ENCODE assay signal across 41 cellular contexts in genomic region chr11:117481885-117482284, GRCh38.
"Had no signal": no experiment of that assay in that cellular context is flagged by ENCODE, and none has a peak within 500 bp of the region (broad histone marks: within the 10 kb centered on the region; RNA-seq: fewer than 3 reads in every experiment).

No MANE protein-coding gene starts in this region.

- H3K4me3 Mint-ChIP-seq: activated naive CD4-positive, alpha-beta T cell treated with anti-CD3 and anti-CD28 coated beads for 36 hours; activated naive CD4-positive, alpha-beta T cell treated with anti-CD3 and anti-CD28 coated beads, Interleukin-2, amount 10 ng/mL, durations not matched to agents 7 days and 5 days; activated naive CD4-positive, alpha-beta T cell treated with anti-CD3 and anti-CD28 coated beads, Interleukin-2, amount 50 U/mL, for 24 hours; activated naive CD8-positive, alpha-beta T cell; activated naive CD8-positive, alpha-beta T cell treated with anti-CD3 and anti-CD28 coated beads for 36 hours; activated naive CD8-positive, alpha-beta T cell treated with anti-CD3 and anti-CD28 coated beads, Interleukin-2, amount 10 ng/mL, durations not matched to agents 7 days and 5 days; activated naive CD8-positive, alpha-beta T cell treated with anti-CD3 and anti-CD28 coated beads, Interleukin-2, amount 50 U/mL, for 24 hours; activated T-cell treated with anti-CD3 and anti-CD28 coated beads, Interleukin-2, amount 50 U/mL, for 24 hours; activated T-cell treated with anti-CD3 and anti-CD28 coated beads, Interleukin-2, amount 50 U/mL, for 4 hours; activated T-cell treated with anti-CD3 and anti-CD28 coated beads, Interleukin-2, amount 50 U/mL, for 72 hours; activated T-helper 1 cell treated with anti-CD3 and anti-CD28 coated beads, Interleukin-12 subunit alpha, Interleukin-12 subunit beta, Interleukin-2, Interleukin-4 antibody, amounts not matched to agents 30 ng/mL and 10 ng/mL and 1 ng/mL, durations not matched to agents 14 hours and 24 hours and 36 hours; activated T-helper 17 cell treated with anti-CD3 and anti-CD28 coated beads, Interleukin-2, amount 50 U/mL, for 72 hours; brain; central memory CD8-positive, alpha-beta T cell had no signal

- H3K27ac Mint-ChIP-seq: activated naive CD4-positive, alpha-beta T cell treated with anti-CD3 and anti-CD28 coated beads for 36 hours; activated naive CD4-positive, alpha-beta T cell treated with anti-CD3 and anti-CD28 coated beads, Interleukin-2, amount 10 ng/mL, durations not matched to agents 7 days and 5 days; activated naive CD4-positive, alpha-beta T cell treated with anti-CD3 and anti-CD28 coated beads, Interleukin-2, amount 50 U/mL, for 24 hours; activated naive CD4-positive, alpha-beta T cell treated with anti-CD3 and anti-CD28 coated beads, Interleukin-2, amount 50 U/mL, for 72 hours; activated naive CD8-positive, alpha-beta T cell; activated naive CD8-positive, alpha-beta T cell treated with anti-CD3 and anti-CD28 coated beads for 36 hours; activated naive CD8-positive, alpha-beta T cell treated with anti-CD3 and anti-CD28 coated beads, Interleukin-2, amount 10 ng/mL, durations not matched to agents 7 days and 5 days; activated naive CD8-positive, alpha-beta T cell treated with anti-CD3 and anti-CD28 coated beads, Interleukin-2, amount 50 U/mL, for 24 hours; activated T-cell treated with anti-CD3 and anti-CD28 coated beads, Interleukin-2, amount 50 U/mL, for 24 hours; activated T-cell treated with anti-CD3 and anti-CD28 coated beads, Interleukin-2, amount 50 U/mL, for 72 hours; activated T-helper 1 cell treated with anti-CD3 and anti-CD28 coated beads, Interleukin-12 subunit alpha, Interleukin-12 subunit beta, Interleukin-2, Interleukin-4 antibody, amounts not matched to agents 30 ng/mL and 10 ng/mL and 1 ng/mL, durations not matched to agents 14 hours and 24 hours and 36 hours; activated T-helper 17 cell treated with anti-CD3 and anti-CD28 coated beads, Interleukin-2, amount 50 U/mL, for 72 hours; activated T-helper 2 cell treated with anti-CD3 and anti-CD28 coated beads, Interferon-gamma antibody, Interleukin-2, Interleukin-4, amounts not matched to agents 10 μg/mL and 5 μg/mL and 100 μg/mL, durations not matched to agents 14 hours and 24 hours and 36 hours had no signal

- H3K4me1 Mint-ChIP-seq: activated naive CD4-positive, alpha-beta T cell treated with anti-CD3 and anti-CD28 coated beads, Interleukin-2, amount 10 ng/mL, durations not matched to agents 7 days and 5 days; activated naive CD4-positive, alpha-beta T cell treated with anti-CD3 and anti-CD28 coated beads, Interleukin-2, amount 50 U/mL, for 24 hours; activated naive CD8-positive, alpha-beta T cell treated with anti-CD3 and anti-CD28 coated beads for 36 hours; activated naive CD8-positive, alpha-beta T cell treated with anti-CD3 and anti-CD28 coated beads, Interleukin-2, amount 50 U/mL, for 24 hours; activated T-helper 17 cell treated with anti-CD3 and anti-CD28 coated beads, Interleukin-2, amount 50 U/mL, for 72 hours; central memory CD8-positive, alpha-beta T cell had no signal

- H3K9me3 Mint-ChIP-seq: activated naive CD4-positive, alpha-beta T cell treated with anti-CD3 and anti-CD28 coated beads for 36 hours; activated naive CD4-positive, alpha-beta T cell treated with anti-CD3 and anti-CD28 coated beads, Interleukin-2, amount 10 ng/mL, durations not matched to agents 7 days and 5 days; activated naive CD4-positive, alpha-beta T cell treated with anti-CD3 and anti-CD28 coated beads, Interleukin-2, amount 50 U/mL, for 24 hours; activated naive CD8-positive, alpha-beta T cell treated with anti-CD3 and anti-CD28 coated beads, Interleukin-2, amount 10 ng/mL, durations not matched to agents 7 days and 5 days; activated naive CD8-positive, alpha-beta T cell treated with anti-CD3 and anti-CD28 coated beads, Interleukin-2, amount 50 U/mL, for 24 hours; activated T-cell treated with anti-CD3 and anti-CD28 coated beads, Interleukin-2, amount 50 U/mL, for 24 hours; activated T-cell treated with anti-CD3 and anti-CD28 coated beads, Interleukin-2, amount 50 U/mL, for 4 hours; activated T-cell treated with anti-CD3 and anti-CD28 coated beads, Interleukin-2, amount 50 U/mL, for 72 hours; activated T-helper 1 cell treated with anti-CD3 and anti-CD28 coated beads, Interleukin-12 subunit alpha, Interleukin-12 subunit beta, Interleukin-2, Interleukin-4 antibody, amounts not matched to agents 30 ng/mL and 10 ng/mL and 1 ng/mL, durations not matched to agents 14 hours and 24 hours and 36 hours; activated T-helper 17 cell treated with anti-CD3 and anti-CD28 coated beads, Interleukin-2, amount 50 U/mL, for 72 hours; activated T-helper 2 cell treated with anti-CD3 and anti-CD28 coated beads, Interferon-gamma antibody, Interleukin-2, Interleukin-4, amounts not matched to agents 10 μg/mL and 5 μg/mL and 100 μg/mL, durations not matched to agents 14 hours and 24 hours and 36 hours; central memory CD8-positive, alpha-beta T cell had no signal

- H3K27me3 Mint-ChIP-seq: activated naive CD8-positive, alpha-beta T cell treated with anti-CD3 and anti-CD28 coated beads for 36 hours; activated naive CD8-positive, alpha-beta T cell treated with anti-CD3 and anti-CD28 coated beads, Interleukin-2, amount 10 ng/mL, durations not matched to agents 7 days and 5 days; activated T-cell treated with anti-CD3 and anti-CD28 coated beads, Interleukin-2, amount 50 U/mL, for 24 hours; brain had no signal

- FAIRE-seq: astrocyte, bronchial epithelial cell had no signal

- H3K27ac ChIP-seq: adrenal gland, ascending aorta, body of pancreas, brain microvascular endothelial cell, breast epithelium, cardiac muscle cell had no signal

- H3K4me3 ChIP-seq: adrenal gland, ascending aorta, body of pancreas, breast epithelium, cardiac muscle cell had no signal

- H3K36me3 ChIP-seq: adrenal gland, ascending aorta, brain microvascular endothelial cell, breast epithelium, cardiac muscle cell had no signal

- DNase-seq: activated effector memory CD4-positive, alpha-beta T cell treated with anti-CD3 and anti-CD28 coated beads, Interleukin-2, amount 50 U/mL, for 16 hours; activated effector memory CD4-positive, alpha-beta T cell treated with Interleukin-2 at 50 U/mL for 16 hours; activated gamma-delta T cell; activated gamma-delta T cell treated with Interleukin-2 at 50 U/mL for 16 hours; activated naive CD4-positive, alpha-beta T cell; activated naive CD4-positive, alpha-beta T cell treated with anti-CD3 and anti-CD28 coated beads for 36 hours; activated naive CD4-positive, alpha-beta T cell treated with anti-CD3 and anti-CD28 coated beads, Interleukin-2, amount 10 ng/mL, durations not matched to agents 7 days and 5 days; activated naive CD4-positive, alpha-beta T cell treated with anti-CD3 and anti-CD28 coated beads, Interleukin-2, amount 50 U/mL, for 16 hours; activated naive CD4-positive, alpha-beta T cell treated with Interleukin-2 at 50 U/mL for 16 hours; activated naive CD8-positive, alpha-beta T cell treated with anti-CD3 and anti-CD28 coated beads for 36 hours; activated naive CD8-positive, alpha-beta T cell treated with anti-CD3 and anti-CD28 coated beads, Interleukin-2, amount 10 ng/mL, durations not matched to agents 7 days and 5 days; activated naive CD8-positive, alpha-beta T cell treated with anti-CD3 and anti-CD28 coated beads, Interleukin-2, amount 50 U/mL, for 24 hours; activated T-cell treated with anti-CD3 and anti-CD28 coated beads for 4 hours; activated T-cell treated with anti-CD3 and anti-CD28 coated beads, Interleukin-2, amount 50 U/mL, for 1 hour; activated T-cell treated with anti-CD3 and anti-CD28 coated beads, Interleukin-2, amount 50 U/mL, for 24 hours; activated T-cell treated with anti-CD3 and anti-CD28 coated beads, Interleukin-2, amount 50 U/mL, for 4 hours; activated T-cell treated with anti-CD3 and anti-CD28 coated beads, Interleukin-2, amount 50 U/mL, for 48 hours; activated T-cell treated with anti-CD3 and anti-CD28 coated beads, Interleukin-2, amount 50 U/mL, for 72 hours; adrenal gland; amniotic stem cell; amygdala; anterior cingulate cortex; aorta; body of pancreas; brain microvascular endothelial cell; caudate nucleus; central memory CD4-positive, alpha-beta T cell; cerebellar nuclear complex had no signal

- H3K9me3 ChIP-seq: adrenal gland, ascending aorta, body of pancreas, breast epithelium had no signal

- ATAC-seq: activated naive CD4-positive, alpha-beta T cell treated with anti-CD3 and anti-CD28 coated beads, Interleukin-2, amount 50 U/mL, for 72 hours; activated naive CD8-positive, alpha-beta T cell treated with anti-CD3 and anti-CD28 coated beads, Interleukin-2, amount 50 U/mL, for 24 hours; activated T-cell treated with anti-CD3 and anti-CD28 coated beads, Interleukin-2, amount 50 U/mL, for 4 hours; activated T-cell treated with anti-CD3 and anti-CD28 coated beads, Interleukin-2, amount 50 U/mL, for 72 hours; activated T-helper 17 cell treated with anti-CD3 and anti-CD28 coated beads, Interleukin-2, amount 50 U/mL, for 72 hours; body of pancreas had no signal

- H3K27me3 ChIP-seq: adrenal gland, ascending aorta, body of pancreas, brain microvascular endothelial cell, breast epithelium, cardiac muscle cell had no signal

- H3K4me1 ChIP-seq: adrenal gland, ascending aorta, body of pancreas, breast epithelium had no signal
